22 cellular contexts compared by ENCODE assay signal in the genomic region with DNA sequence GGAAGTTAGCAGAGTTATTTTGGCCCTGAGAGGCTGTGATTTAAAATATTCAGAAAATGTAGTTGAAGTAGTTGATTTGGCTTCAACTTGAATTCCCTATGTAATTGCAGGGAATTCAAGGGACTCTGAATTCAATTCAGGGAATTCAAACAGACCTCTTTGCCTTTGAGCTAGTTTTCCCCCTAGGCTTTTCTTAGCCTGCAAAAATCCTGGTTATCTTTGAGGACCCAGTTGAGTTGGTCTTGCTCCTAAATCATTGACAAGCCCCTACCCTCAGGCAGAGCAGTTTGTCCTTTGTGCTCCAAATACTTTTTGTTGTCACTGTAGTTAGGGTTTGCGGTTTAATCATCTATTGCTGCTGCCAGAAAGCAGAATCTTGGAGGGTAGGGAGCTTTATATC.
"Had no signal": no experiment of that assay in that cellular context is flagged by ENCODE, and none has a peak within 500 bp of the region (broad histone marks: within the 10 kb centered on the region; RNA-seq: fewer than 3 reads in every experiment).

No MANE protein-coding gene starts in this region.

- DNase-seq: activated CD4-positive, alpha-beta T cell treated with anti-CD3 and anti-CD28 coated beads for 4 hours; activated CD8-positive, alpha-beta T cell treated with anti-CD3 and anti-CD28 coated beads for 36 hours; activated effector memory CD4-positive, alpha-beta T cell treated with Interleukin-2 at 50 U/mL for 16 hours; activated naive CD4-positive, alpha-beta T cell treated with anti-CD3 and anti-CD28 coated beads, Interleukin-2, amount 50 U/mL, for 16 hours; activated T-cell treated with anti-CD3 and anti-CD28 coated beads, Interleukin-2, amount 50 U/mL, for 4 hours; body of pancreas; central memory CD4-positive, alpha-beta T cell; cortex of kidney; effector memory CD4-positive, alpha-beta T cell; foreskin melanocyte; head of caudate nucleus; mammary epithelial cell; nucleus accumbens; stimulated activated CD4-positive, alpha-beta T cell treated with anti-CD3 and anti-CD28 coated beads, Interleukin-15, amount 100 ng/mL, for 24 hours; stimulated activated CD4-positive, alpha-beta T cell treated with anti-CD3 and anti-CD28 coated beads, Interleukin-4, amount 100 ng/mL, for 1 hour; stimulated activated naive CD4-positive, alpha-beta T cell; T-helper 1 cell; WERI-Rb-1 had no signal

- H3K36me3 ChIP-seq: tibial nerve, WERI-Rb-1 had no signal

- H3K4me3 Mint-ChIP-seq: activated CD8-positive, alpha-beta T cell treated with anti-CD3 and anti-CD28 coated beads for 36 hours; activated T-cell treated with anti-CD3 and anti-CD28 coated beads, Interleukin-2, amount 50 U/mL, for 4 hours; natural killer cell treated with Interleukin-12 subunit alpha and Interleukin-12 subunit beta and Interleukin-15 and Interleukin-18, amount 100 ng/mL, for 72 hours had no signal

- H3K4me3 ChIP-seq: body of pancreas, skin epidermis, tibial nerve had no signal

- ATAC-seq: activated CD8-positive, alpha-beta T cell treated with anti-CD3 and anti-CD28 coated beads for 36 hours; activated T-cell treated with anti-CD3 and anti-CD28 coated beads, Interleukin-2, amount 50 U/mL, for 4 hours; body of pancreas; natural killer cell treated with Interleukin-12 subunit alpha and Interleukin-12 subunit beta and Interleukin-15 and Interleukin-18, amount 100 ng/mL, for 72 hours; SK-N-SH treated with all-trans-retinoic acid at 6 μM for 48 hours had no signal

- H3K27ac Mint-ChIP-seq: activated CD8-positive, alpha-beta T cell treated with anti-CD3 and anti-CD28 coated beads for 36 hours; natural killer cell treated with Interleukin-12 subunit alpha and Interleukin-12 subunit beta and Interleukin-15 and Interleukin-18, amount 100 ng/mL, for 72 hours had no signal

- H3K27me3 ChIP-seq: body of pancreas, tibial nerve had no signal

- H3K9me3 Mint-ChIP-seq: activated CD8-positive, alpha-beta T cell treated with anti-CD3 and anti-CD28 coated beads for 36 hours; natural killer cell treated with Interleukin-12 subunit alpha and Interleukin-12 subunit beta and Interleukin-15 and Interleukin-18, amount 100 ng/mL, for 72 hours had no signal

- H3K27me3 Mint-ChIP-seq: activated CD8-positive, alpha-beta T cell treated with anti-CD3 and anti-CD28 coated beads for 36 hours had no signal

- H3K9me3 ChIP-seq: body of pancreas, tibial nerve had no signal

- H3K36me3 Mint-ChIP-seq: natural killer cell treated with Interleukin-12 subunit alpha and Interleukin-12 subunit beta and Interleukin-15 and Interleukin-18, amount 100 ng/mL, for 72 hours had no signal

- H3K27ac ChIP-seq: body of pancreas, skin epidermis, tibial nerve, WERI-Rb-1 had no signal

- H3K4me1 ChIP-seq: body of pancreas, tibial nerve had no signal
